In the genomic region with DNA sequence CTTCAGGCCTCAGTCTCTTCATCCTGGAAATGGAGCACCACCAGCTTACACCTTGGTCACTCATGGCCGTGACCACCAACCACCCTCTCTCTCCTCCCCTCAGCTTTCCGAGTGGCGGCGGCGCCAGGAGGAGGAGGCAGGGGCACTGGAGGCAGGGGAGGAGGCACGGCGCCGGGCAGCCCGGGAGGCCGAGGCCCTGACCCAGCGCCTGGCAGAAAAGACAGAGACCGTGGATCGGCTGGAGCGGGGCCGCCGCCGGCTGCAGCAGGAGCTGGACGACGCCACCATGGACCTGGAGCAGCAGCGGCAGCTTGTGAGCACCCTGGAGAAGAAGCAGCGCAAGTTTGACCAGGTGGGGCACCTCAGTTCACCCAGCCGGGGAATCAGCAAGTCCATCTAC, we compare ENCODE assay signal across 24 cellular contexts. TPM values are rescaled to one million over a fixed set of nuclear protein-coding genes. Genes with fewer than 3 reads are reported as not detected.
DNase-seq lines count a peak whose midpoint lies in the region; ATAC-seq and TF ChIP-seq lines count a peak whose summit lies in the region.
"Had no signal": no experiment of that assay in that cellular context is flagged by ENCODE, and none has a peak within 500 bp of the region (broad histone marks: within the 10 kb centered on the region; RNA-seq: fewer than 3 reads in every experiment).

No MANE protein-coding gene starts in this region.

- H3K27me3 ChIP-seq in H7 (ENCODE audit: control insufficient read depth, insufficient read depth, low read length), result no peaks in the 10 kb centered on the region
- H3K27me3 ChIP-seq: BE2C, BLaER1 had no signal

- DNase-seq in H4 (ENCODE audit: low spot score), result peak; percentile 7
- DNase-seq in H7, result peak; percentile 34
- DNase-seq in left colon, result no peak
- peak; percentile 26 for DNase-seq in posterior vena cava (ENCODE audit: low spot score)
- DNase-seq in GF-D8 (lab: John Stamatoyannopoulos, UW), result no peak
- DNase-seq in Kasumi-1 (lab: John Stamatoyannopoulos, UW), result no peak
- no peak for DNase-seq in activated CD8-positive, alpha-beta T cell treated with anti-CD3 and anti-CD28 coated beads for 36 hours
- DNase-seq: 8988T; ACHN; BE2C; C1 segment of cervical spinal cord; CD4-positive, alpha-beta memory T cell; CD4-positive, CD25-positive, alpha-beta regulatory T cell; COR-L47; DMS 273 treated with DMSO at 0.1 percent for 48 hours; DMS153; DMS53; DMS79; DND-41; EL; GDM1 had no signal

- H3K9me3 Mint-ChIP-seq in activated CD8-positive, alpha-beta T cell treated with anti-CD3 and anti-CD28 coated beads for 36 hours, result peaks cover 11% of the 10 kb centered on the region

- POLR2A ChIA-PET in activated CD8-positive, alpha-beta T cell treated with anti-CD3 and anti-CD28 coated beads for 36 hours (lab: Charles Lee), result no interaction called here

- intact Hi-C loops in left colon (cut with DNase I, micrococcal nuclease) (no loop called here), posterior vena cava (cut with DNase I) (no loop called here)
- intact Hi-C loops in activated CD8-positive, alpha-beta T cell treated with anti-CD3 and anti-CD28 coated beads for 36 hours (cut with micrococcal nuclease), result no loop called here

- CTCF ChIA-PET in activated CD8-positive, alpha-beta T cell treated with anti-CD3 and anti-CD28 coated beads for 36 hours (lab: Charles Lee), result no interaction called here

- peak; percentile 17 for ATAC-seq in left colon
- ATAC-seq in activated CD8-positive, alpha-beta T cell treated with anti-CD3 and anti-CD28 coated beads for 36 hours, result no peak

- no peak overlapping the region for H3K27ac Mint-ChIP-seq in activated CD8-positive, alpha-beta T cell treated with anti-CD3 and anti-CD28 coated beads for 36 hours
- H3K27ac Mint-ChIP-seq: CD14-positive monocyte; CD4-positive, alpha-beta memory T cell; CD4-positive, CD25-positive, alpha-beta regulatory T cell; CD8-positive, alpha-beta memory T cell had no signal

- no peaks in the 10 kb centered on the region for H3K36me3 Mint-ChIP-seq in activated CD8-positive, alpha-beta T cell treated with anti-CD3 and anti-CD28 coated beads for 36 hours (ENCODE audit: low read depth)
- H3K36me3 Mint-ChIP-seq: CD14-positive monocyte; CD4-positive, alpha-beta memory T cell; CD4-positive, CD25-positive, alpha-beta regulatory T cell; CD8-positive, alpha-beta memory T cell had no signal

- H3K4me3 Mint-ChIP-seq in activated CD8-positive, alpha-beta T cell treated with anti-CD3 and anti-CD28 coated beads for 36 hours, result no peak overlapping the region
- H3K4me3 Mint-ChIP-seq: CD14-positive monocyte; CD4-positive, alpha-beta memory T cell; CD4-positive, CD25-positive, alpha-beta regulatory T cell; CD8-positive, alpha-beta memory T cell had no signal

- H3K4me3 ChIP-seq in H7 (ENCODE audit: insufficient read depth, low read depth, low read length), result no peak overlapping the region
- H3K4me3 ChIP-seq: BLaER1 had no signal

- no peak for TF ChIP-seq CTCF in activated CD8-positive, alpha-beta T cell treated with anti-CD3 and anti-CD28 coated beads for 36 hours (IDR thresholded peaks at IDR 0.05)

- peaks cover 2% of the 10 kb centered on the region for H3K27me3 Mint-ChIP-seq in activated CD8-positive, alpha-beta T cell treated with anti-CD3 and anti-CD28 coated beads for 36 hours

- H3K4me1 Mint-ChIP-seq in activated CD8-positive, alpha-beta T cell treated with anti-CD3 and anti-CD28 coated beads for 36 hours (ENCODE audit: low read depth), result no peaks in the 10 kb centered on the region
- H3K4me1 Mint-ChIP-seq: CD14-positive monocyte; CD4-positive, CD25-positive, alpha-beta regulatory T cell; CD8-positive, alpha-beta memory T cell had no signal

- peaks cover 6% of the 10 kb centered on the region for H3K36me3 ChIP-seq in H7 (replicated peaks; ENCODE audit: control insufficient read depth, insufficient read depth, low read length)
- H3K36me3 ChIP-seq: BE2C, BLaER1 had no signal

RNA-seq across cellular contexts. Expression of a gene that starts 47.7 kb away (rescaled TPM):
- 0.06 and 0.47 TPM in 2 replicates for total RNA-seq in H4 (2014; rRNA removed; shearing (Covaris generic))
- 0.14 and 0.37 TPM in 2 replicates for total RNA-seq in H7 (2014; rRNA removed; shearing (Covaris generic))
- total RNA-seq in left colon (1 to 10 TPM in 1 of 2 donors, under 1 TPM in 1; 0.76 to 1.3 TPM), posterior vena cava (under 1 TPM; 0.83 to 0.90 TPM)
- under 1 TPM; 0.77 to 0.81 TPM for total RNA-seq in activated CD8-positive, alpha-beta T cell treated with anti-CD3 and anti-CD28 coated beads for 36 hours

Comparison
In these comparisons a context has a peak if more than half of its experiments do, and no peak if none do; other contexts are left out.
1. DNase-seq: peak in H4 (single experiment), H7 (single experiment) and posterior vena cava (single experiment); none in left colon (0 of 2), GF-D8 (single experiment), Kasumi-1 (0 of 2) and activated CD8-positive, alpha-beta T cell treated with anti-CD3 and anti-CD28 coated beads for 36 hours (single experiment).